8 cellular contexts compared by ENCODE assay signal in the genomic region with DNA sequence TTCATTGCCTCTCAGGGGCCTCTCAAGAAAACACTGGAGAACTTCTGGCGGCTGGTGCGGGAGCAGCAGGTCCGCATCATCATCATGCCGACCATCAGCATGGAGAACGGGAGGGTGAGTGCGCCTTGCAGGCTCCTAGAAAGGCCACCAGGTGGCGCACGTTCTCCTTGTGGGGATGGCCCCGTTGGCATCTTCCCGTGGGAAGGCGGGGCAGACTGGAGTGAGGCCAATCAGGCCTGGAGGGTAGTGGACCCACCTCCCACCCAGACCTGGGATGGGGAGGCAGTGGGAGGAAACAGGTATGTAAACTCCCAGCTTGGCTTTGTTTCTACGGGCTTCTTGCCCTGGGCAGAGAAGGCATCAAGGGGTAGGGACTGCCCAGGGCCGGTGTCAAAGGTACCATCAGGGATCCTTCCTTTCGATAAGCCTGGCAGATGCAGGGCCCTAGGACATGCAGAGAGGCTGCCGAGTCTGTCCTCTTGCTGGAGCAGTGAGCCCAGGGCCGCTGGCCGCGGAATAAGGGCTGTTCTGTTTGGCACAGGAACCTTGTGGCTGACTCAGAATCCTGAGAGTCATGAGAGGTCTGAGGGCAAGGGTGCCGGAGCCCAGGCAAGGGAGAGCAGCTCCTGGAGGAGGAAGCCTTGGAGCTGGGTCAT. TPM values are rescaled to one million over a fixed set of nuclear protein-coding genes. Genes with fewer than 3 reads are reported as not detected.
DNase-seq lines count a peak whose midpoint lies in the region; ATAC-seq and TF ChIP-seq lines count a peak whose summit lies in the region.

No MANE protein-coding gene starts in this region.

- no peaks in the 10 kb centered on the region for H3K9me3 Mint-ChIP-seq in activated T-cell treated with anti-CD3 and anti-CD28 coated beads, Interleukin-2, amount 50 U/mL, for 24 hours
- H3K9me3 Mint-ChIP-seq in nephron: peaks cover 8% of the 10 kb centered on the region

- DNase-seq in C1 segment of cervical spinal cord (lab: John Stamatoyannopoulos, UW) (peak in 11 of 14 donors; percentile 28 to 85 (median 47)), RKO (ENCODE audit: low spot score) (peak; percentile 91), fibroblast of mammary gland (ENCODE audit: low read depth) (peak; percentile 82)
- DNase-seq in Jurkat, Clone E6-1 (ENCODE audit: low read depth, low spot score): peak; percentile 60
- DNase-seq in activated T-cell treated with anti-CD3 and anti-CD28 coated beads, Interleukin-2, amount 50 U/mL, for 24 hours: peak; percentile 84
- peak; percentile 83 for DNase-seq in stimulated activated naive CD8-positive, alpha-beta T cell treated with anti-CD3 and anti-CD28 coated beads, Interleukin-15, Interleukin-2, amounts not matched to agents 100 U/mL and 50 U/mL, for 24 hours

- H3K4me3 ChIP-seq in Jurkat, Clone E6-1 (ENCODE audit: low read length): peak overlapping the region; percentile 25
- H3K4me3 ChIP-seq in fibroblast of mammary gland (ENCODE audit: control insufficient read depth, low read depth, low read length): peak overlapping the region; percentile 39

- TF ChIP-seq CTCF in fibroblast of mammary gland (conservative IDR thresholded peaks at IDR 0.05; ENCODE audit: control insufficient read depth, insufficient read depth, low read depth, low read length) (peak; percentile 94), nephron (IDR thresholded peaks at IDR 0.05; ENCODE audit: unreplicated experiment in 3 of 3) (peak; percentile 93 to 97 (median 94))

- H3K36me3 Mint-ChIP-seq in activated T-cell treated with anti-CD3 and anti-CD28 coated beads, Interleukin-2, amount 50 U/mL, for 24 hours (ENCODE audit: low read depth): no peaks in the 10 kb centered on the region
- no peaks in the 10 kb centered on the region for H3K36me3 Mint-ChIP-seq in nephron (ENCODE audit: low read depth)

- ATAC-seq in GM19455 (IDR thresholded peaks at IDR 0.05; ENCODE audit: unreplicated experiment): peak; percentile 64
- ATAC-seq in stimulated activated naive CD8-positive, alpha-beta T cell treated with anti-CD3 and anti-CD28 coated beads, Interleukin-15, Interleukin-2, amounts not matched to agents 100 U/mL and 50 U/mL, for 24 hours: peak; percentile 83

- no peak overlapping the region for H3K27ac Mint-ChIP-seq in activated T-cell treated with anti-CD3 and anti-CD28 coated beads, Interleukin-2, amount 50 U/mL, for 24 hours
- H3K27ac Mint-ChIP-seq in nephron: no peak overlapping the region

- H3K27me3 Mint-ChIP-seq in activated T-cell treated with anti-CD3 and anti-CD28 coated beads, Interleukin-2, amount 50 U/mL, for 24 hours: peaks cover 53% of the 10 kb centered on the region
- H3K27me3 Mint-ChIP-seq in nephron (ENCODE audit: low read depth): peaks cover 26% of the 10 kb centered on the region

- H3K4me1 Mint-ChIP-seq in activated T-cell treated with anti-CD3 and anti-CD28 coated beads, Interleukin-2, amount 50 U/mL, for 24 hours (ENCODE audit: low read depth): peaks cover 10% of the 10 kb centered on the region
- no peaks in the 10 kb centered on the region for H3K4me1 Mint-ChIP-seq in nephron

- H3K4me3 Mint-ChIP-seq in activated T-cell treated with anti-CD3 and anti-CD28 coated beads, Interleukin-2, amount 50 U/mL, for 24 hours: no peak overlapping the region
- peak overlapping the region in 1 of 3 experiments; percentile 64 for H3K4me3 Mint-ChIP-seq in nephron

RNA-seq across cellular contexts. Expression of a gene that starts 18.9 kb away (rescaled TPM):
- 54.0 TPM for polyA plus RNA-seq in Jurkat, Clone E6-1 (2012; ENCODE audit: insufficient read depth, insufficient read length)

Comparison
In these comparisons a context has a peak if more than half of its experiments do, and no peak if none do; other contexts are left out.
1. Peak in every context shown above with its lines: DNase-seq, ATAC-seq and H3K4me3 ChIP-seq.